ENCODE assay signal across 1 cellular context in the genomic region with DNA sequence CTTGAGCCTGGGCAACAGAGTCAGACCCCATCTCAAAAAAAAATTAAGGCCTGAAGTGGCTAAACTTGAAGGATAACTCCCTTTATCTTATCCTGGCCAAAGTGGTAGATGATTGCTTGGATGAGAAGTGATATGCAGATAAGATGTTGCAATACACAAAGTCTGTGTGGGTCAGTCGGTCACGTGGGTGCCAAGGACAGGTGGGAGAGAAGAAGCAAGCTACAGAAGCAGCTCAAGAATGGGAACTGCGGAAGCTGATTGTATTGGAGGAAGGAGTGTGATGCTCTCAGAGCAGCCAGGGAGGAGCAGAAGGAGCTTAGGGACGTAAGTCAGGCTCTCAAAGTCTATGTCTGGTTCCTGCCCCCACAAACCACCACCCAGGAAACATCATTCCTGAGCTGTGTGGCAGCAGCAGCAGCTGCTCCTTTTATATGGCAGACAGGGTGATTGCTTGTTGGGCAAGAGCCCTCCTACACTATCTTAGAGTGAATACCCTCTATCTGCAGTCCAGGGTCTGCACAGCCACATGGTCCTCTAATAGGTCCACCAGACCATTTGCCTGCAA.
TF ChIP-seq lines count a peak whose summit lies in the region.

No MANE protein-coding gene starts in this region.

TF ChIP-seq in HepG2, 621 proteins besides CTCF, POLR2A, EP300 and RAD21:
- TF ChIP-seq SRSF9 (IDR thresholded peaks at IDR 0.05; ENCODE audit: borderline replicate concordance, insufficient read depth, low read depth, low read length, poor library complexity, severe bottlenecking) (no peak), CEBPB (IDR thresholded peaks at IDR 0.05; ENCODE audit: borderline replicate concordance, low read depth, low read length) (peak; percentile 25; the same call in 1 of the 2 replicates)
